ENCODE assay signal across 8 cellular contexts in the genomic region with DNA sequence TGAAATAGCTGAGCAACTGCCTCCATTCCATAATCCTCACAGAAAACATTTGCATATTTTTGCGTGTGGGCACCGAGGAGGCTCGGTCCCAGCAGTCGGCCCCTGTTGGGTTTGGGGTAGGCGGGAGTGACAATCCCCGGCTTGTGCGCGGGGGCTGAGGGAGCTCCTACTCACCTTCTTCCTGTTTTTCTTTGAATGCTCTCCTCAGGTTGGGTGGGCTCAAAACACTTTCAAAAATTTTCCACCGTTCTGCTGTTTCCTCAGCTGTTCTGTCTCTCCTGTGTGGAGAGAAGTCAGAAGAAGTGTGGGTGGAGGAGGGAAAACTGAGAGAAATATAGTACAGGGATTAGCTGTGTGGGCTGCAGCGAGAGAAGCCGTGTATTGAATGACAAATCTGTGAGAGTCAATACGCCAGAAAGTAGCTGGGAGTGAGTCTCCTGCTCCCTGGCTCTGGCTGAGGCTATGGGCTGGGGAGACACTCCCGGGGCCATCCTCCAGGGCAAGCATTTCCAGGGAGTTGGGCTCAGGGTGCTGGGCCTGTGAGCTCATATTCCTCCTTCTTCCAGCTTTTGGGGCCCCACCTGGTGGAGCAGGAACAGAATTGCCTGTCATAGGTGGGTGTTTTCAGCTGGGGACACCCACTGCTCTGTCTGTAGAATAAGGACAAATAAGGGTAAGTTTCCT.
A peak's percentile ranks its signal among the peaks of the same experiment; 100 is the strongest.
DNase-seq lines count a peak whose midpoint lies in the region; ATAC-seq and TF ChIP-seq lines count a peak whose summit lies in the region.

No MANE protein-coding gene starts in this region.

- peak; percentile 31 for DNase-seq in AG08395 (ENCODE audit: low spot score)
- DNase-seq in GM13976 (ENCODE audit: low spot score) = peak; percentile 37
- DNase-seq in SK-MEL-5 (ENCODE audit: low read depth, low spot score) = peak; percentile 58
- no peak for DNase-seq in left ventricle myocardium superior
- no peak for DNase-seq in globus pallidus (ENCODE audit: low spot score)
- no peak for DNase-seq in NCI-H2171 (lab: John Stamatoyannopoulos, UW)

- ATAC-seq in left ventricle myocardium superior = peak; percentile 57
- no peak for ATAC-seq in activated CD4-positive, CD25-positive, alpha-beta regulatory T cell treated with anti-CD3 and anti-CD28 coated beads, Interleukin-2, amount 50 U/mL, for 24 hours
- ATAC-seq in GM21737 (IDR thresholded peaks at IDR 0.05; ENCODE audit: unreplicated experiment) = no peak

- peak; percentile 30 for TF ChIP-seq CTCF in GM13976 (IDR thresholded peaks at IDR 0.05; ENCODE audit: borderline replicate concordance, control extremely low read depth, extremely low read depth, insufficient read depth, missing control alignments)

- intact Hi-C loops in left ventricle myocardium superior (cut with micrococcal nuclease) = no loop called here

- in situ Hi-C loops in GM13976 (cut with MboI; ENCODE audit: low sequenced_read_pairs, unreplicated experiment) (no loop called here), SK-MEL-5 (cut with HindIII; ENCODE audit: low pct_unique_long_range_greater_than_20kb, low sequenced_read_pairs) (no loop called here)

Comparison
In these comparisons a context has a peak if more than half of its experiments do, and no peak if none do; other contexts are left out.
1. DNase-seq: peak in AG08395 (single experiment), GM13976 (single experiment) and SK-MEL-5 (single experiment); none in left ventricle myocardium superior (single experiment), globus pallidus (single experiment) and NCI-H2171 (single experiment).